ENCODE assay signal across 8 cellular contexts in the genomic region with DNA sequence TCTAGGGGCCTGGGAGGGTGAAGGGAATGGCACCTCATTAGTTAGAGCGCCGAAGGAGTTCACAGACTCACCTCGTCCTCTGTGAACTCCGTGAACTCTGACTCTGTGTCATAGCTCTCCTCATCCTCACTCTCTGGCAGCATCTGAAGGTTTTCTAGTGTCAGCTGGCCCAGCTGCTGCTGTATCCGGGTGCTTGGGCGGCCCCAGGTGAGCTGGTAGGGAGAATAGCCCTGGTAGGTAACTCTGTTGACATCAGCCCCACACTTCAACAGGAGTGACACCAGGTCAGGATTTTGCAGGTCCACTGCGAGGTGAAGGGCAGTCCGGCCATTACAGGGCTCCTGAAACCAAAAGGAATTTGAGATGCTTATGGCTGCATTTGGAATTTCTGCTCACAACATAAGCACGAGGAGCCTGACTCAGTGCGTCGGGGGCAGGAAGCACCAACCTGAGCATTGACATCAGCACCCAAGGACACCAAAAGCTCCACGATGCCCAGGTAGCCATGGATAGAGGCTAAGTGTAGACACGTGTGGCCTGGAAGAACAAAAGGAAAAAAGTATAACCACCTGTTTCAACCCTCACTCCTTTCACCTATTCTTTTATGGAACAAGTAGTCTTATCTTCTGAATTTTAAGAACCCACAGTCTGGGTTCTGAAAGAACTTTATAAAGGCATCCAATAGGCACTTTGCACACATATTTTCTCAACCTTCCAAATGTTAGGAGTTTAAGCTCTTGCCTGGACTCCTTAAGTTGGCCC. TPM values are rescaled to one million over a fixed set of nuclear protein-coding genes. Genes with fewer than 3 reads are reported as not detected.
A peak's percentile ranks its signal among the peaks of the same experiment; 100 is the strongest.
DNase-seq lines count a peak whose midpoint lies in the region; ATAC-seq lines count a peak whose summit lies in the region.

No MANE protein-coding gene starts in this region.

- H3K27ac Mint-ChIP-seq in central memory CD8-positive, alpha-beta T cell (ENCODE audit: low read depth), result peak overlapping the region; percentile 99

- peaks cover 38% of the 10 kb centered on the region for H4K20me1 ChIP-seq in BLaER1

- H3K9me3 ChIP-seq in BLaER1, result no peaks in the 10 kb centered on the region
- H3K9me3 ChIP-seq in SJSA1 (replicated peaks), result no peaks in the 10 kb centered on the region
- no peaks in the 10 kb centered on the region for H3K9me3 ChIP-seq in mucosa of stomach (ENCODE audit: control insufficient read depth, low read length)

- peak overlapping the region; percentile 98 for H3K9ac ChIP-seq in BLaER1
- peak overlapping the region; percentile 99 for H3K9ac ChIP-seq in mucosa of stomach (ENCODE audit: low read length)

- no peaks in the 10 kb centered on the region for H3K27me3 Mint-ChIP-seq in central memory CD8-positive, alpha-beta T cell

- H3K27me3 ChIP-seq in BLaER1, result no peaks in the 10 kb centered on the region
- no peaks in the 10 kb centered on the region for H3K27me3 ChIP-seq in SJSA1 (replicated peaks)
- H3K27me3 ChIP-seq in mucosa of stomach (ENCODE audit: control insufficient read depth, insufficient read depth, low read length), result no peaks in the 10 kb centered on the region

- peak overlapping the region; percentile 92 for H3K4me3 Mint-ChIP-seq in central memory CD8-positive, alpha-beta T cell

- no peak for ATAC-seq in central memory CD8-positive, alpha-beta T cell (replicated peaks; ENCODE audit: extremely low read depth, poor library complexity, severe bottlenecking)
- ATAC-seq in GM18517 (IDR thresholded peaks at IDR 0.05; ENCODE audit: unreplicated experiment) (no peak), GM18519 (IDR thresholded peaks at IDR 0.05; ENCODE audit: low FRiP score, unreplicated experiment) (no peak)

- H3K9me3 Mint-ChIP-seq in central memory CD8-positive, alpha-beta T cell, result no peaks in the 10 kb centered on the region

- DNase-seq in SJSA1 (ENCODE audit: low read depth in 1 of 2, low spot score in 2 of 2), result no peak
- peak in 1 of 2 donors; percentile 43 for DNase-seq in central memory CD8-positive, alpha-beta T cell (ENCODE audit: low spot score in 2 of 2)
- DNase-seq in H4 (ENCODE audit: low spot score), result no peak

- 35% methylated on average over 13 of the region's 13 CpGs for WGBS in urinary bladder

- peaks cover 56% of the 10 kb centered on the region for H3K4me1 ChIP-seq in BLaER1
- H3K4me1 ChIP-seq in SJSA1 (replicated peaks), result peaks cover 33% of the 10 kb centered on the region
- peaks cover 53% of the 10 kb centered on the region for H3K4me1 ChIP-seq in mucosa of stomach (ENCODE audit: control insufficient read depth, insufficient read depth, low read length)
- peaks cover 2% of the 10 kb centered on the region for H3K4me1 ChIP-seq in urinary bladder (ENCODE audit: insufficient read depth)

- H3K36me3 Mint-ChIP-seq in central memory CD8-positive, alpha-beta T cell (ENCODE audit: insufficient read depth), result peaks cover 59% of the 10 kb centered on the region

- peaks cover 64% of the 10 kb centered on the region for H3K4me1 Mint-ChIP-seq in central memory CD8-positive, alpha-beta T cell

- H3K4me2 ChIP-seq in BLaER1, result peak overlapping the region; percentile 92

- peak overlapping the region; percentile 89 for H3K4me3 ChIP-seq in BLaER1
- peak overlapping the region; percentile 93 for H3K4me3 ChIP-seq in SJSA1
- H3K4me3 ChIP-seq in mucosa of stomach (ENCODE audit: low read length), result peak overlapping the region; percentile 98
- peak overlapping the region; percentile 75 for H3K4me3 ChIP-seq in urinary bladder (ENCODE audit: low read depth, low read length)

- H3K36me3 ChIP-seq in BLaER1 (peaks cover 51% of the 10 kb centered on the region), SJSA1 (peaks cover 52% of the 10 kb centered on the region), mucosa of stomach (ENCODE audit: control insufficient read depth, insufficient read depth, low read length) (peaks cover 34% of the 10 kb centered on the region), urinary bladder (ENCODE audit: insufficient read depth) (peaks cover 12% of the 10 kb centered on the region)

- H3K27ac ChIP-seq in BLaER1 (peak overlapping the region; percentile 97), SJSA1 (no peak overlapping the region), urinary bladder (ENCODE audit: low read depth) (peak overlapping the region; percentile 93)

RNA-seq across cellular contexts. Expression of a gene that starts 2.0 kb away (rescaled TPM):
- total RNA-seq in SJSA1 (2014; rRNA removed; shearing (Covaris generic)), result 115 and 172 TPM in 2 replicates
- 105 TPM for total RNA-seq in urinary bladder
- 202 TPM for polyA plus RNA-seq in urinary bladder
- total RNA-seq in H4 (2014; rRNA removed; shearing (Covaris generic)), result 39.5 and 41.4 TPM in 2 replicates
